Comparison of ENCODE assay signal across 14 cellular contexts in the genomic region with DNA sequence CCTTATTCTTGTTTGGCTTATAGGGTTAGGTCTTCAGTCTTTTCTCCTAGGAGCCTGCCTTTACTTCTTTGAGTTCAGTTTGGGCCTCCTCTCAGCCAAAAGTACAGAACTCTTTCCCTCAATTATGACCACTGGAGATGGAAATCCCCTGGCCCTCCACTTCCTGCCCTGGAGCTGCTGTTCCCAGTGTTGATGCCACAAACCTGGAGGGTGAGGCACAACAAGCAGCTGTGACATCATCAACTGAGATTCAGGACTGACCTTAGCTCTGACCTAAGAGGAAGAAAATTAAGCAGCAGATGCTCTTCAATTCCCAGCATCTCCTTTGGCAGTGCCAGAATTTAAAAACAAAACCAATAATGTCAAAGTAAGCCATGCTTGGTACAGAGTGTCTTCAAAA. TPM values are rescaled to one million over a fixed set of nuclear protein-coding genes. Genes with fewer than 3 reads are reported as not detected.
DNase-seq lines count a peak whose midpoint lies in the region; ATAC-seq, FAIRE-seq and TF ChIP-seq lines count a peak whose summit lies in the region.
"Had no signal": no experiment of that assay in that cellular context is flagged by ENCODE, and none has a peak within 500 bp of the region (broad histone marks: within the 10 kb centered on the region; RNA-seq: fewer than 3 reads in every experiment).

No MANE protein-coding gene starts in this region.

- H3K4me2 ChIP-seq in GM23338 (0 out of 2 replicates have a peak overlapping the region, but pooled peaks have one; percentile 91), astrocyte (ENCODE audit: low read length) (peak overlapping the region; percentile 96)

- H3K27me3 Mint-ChIP-seq in T-helper 2 cell treated with Interferon-gamma antibody and Interleukin-4, amounts not matched to agents 5 μg/mL and 100 μg/mL, for 36 hours (ENCODE audit: low read depth) = peaks cover 25% of the 10 kb centered on the region
- H3K27me3 Mint-ChIP-seq in GM23338 (ENCODE audit: insufficient read depth, low read depth, poor library complexity) (peaks cover 27% of the 10 kb centered on the region), astrocyte (ENCODE audit: low read depth, unreplicated experiment) (no peaks in the 10 kb centered on the region), nephron (ENCODE audit: low read depth) (peaks cover 36% of the 10 kb centered on the region), osteocyte (ENCODE audit: unreplicated experiment) (peaks cover 34% of the 10 kb centered on the region)

- H3K9me3 ChIP-seq in astrocyte (ENCODE audit: insufficient read depth, low read depth, low read length) = no peaks in the 10 kb centered on the region

- H3F3A ChIP-seq in GM23338 (replicated peaks; ENCODE audit: low read depth) = peaks cover 5% of the 10 kb centered on the region; the same call in 1 of the 2 replicates

- no peaks in the 10 kb centered on the region for H3K9me2 ChIP-seq in GM23338 (ENCODE audit: insufficient read depth)

- no peak for ATAC-seq in GM23338
- ATAC-seq: activated T-helper 17 cell treated with anti-CD3 and anti-CD28 coated beads, Interleukin-2, amount 50 U/mL, for 72 hours had no signal

- DNase-seq in T-helper 2 cell treated with Interferon-gamma antibody and Interleukin-4, amounts not matched to agents 5 μg/mL and 100 μg/mL, for 36 hours (ENCODE audit: low spot score) = no peak
- DNase-seq in T-helper 2 cell = no peak
- DNase-seq in GM23338 (ENCODE audit: low spot score) = no peak
- peak; percentile 33 for DNase-seq in astrocyte (ENCODE audit: low read depth)
- DNase-seq in HUDEP-2 (lab: John Stamatoyannopoulos, UW; ENCODE audit: unreplicated experiment in 76 of 76) = no peak
- no peak for DNase-seq in osteocyte (ENCODE audit: extremely low spot score, unreplicated experiment)
- DNase-seq in posterior vena cava (ENCODE audit: low spot score) = no peak
- DNase-seq: NCI-H345, SHP77 had no signal

- H3K36me3 Mint-ChIP-seq in T-helper 2 cell treated with Interferon-gamma antibody and Interleukin-4, amounts not matched to agents 5 μg/mL and 100 μg/mL, for 36 hours (ENCODE audit: low read depth) = peaks cover 4% of the 10 kb centered on the region
- H3K36me3 Mint-ChIP-seq in GM23338 (ENCODE audit: low read depth) (no peaks in the 10 kb centered on the region; the same call in 2 of the 3 replicates), astrocyte (ENCODE audit: low read depth, unreplicated experiment) (peaks cover 2% of the 10 kb centered on the region), nephron (ENCODE audit: low read depth) (no peaks in the 10 kb centered on the region), osteocyte (ENCODE audit: unreplicated experiment) (no peaks in the 10 kb centered on the region)

- no peak overlapping the region for H3K27ac ChIP-seq in GM23338 (ENCODE audit: low read depth)
- no peak overlapping the region for H3K27ac ChIP-seq in astrocyte (ENCODE audit: low read depth, low read length)
- H3K27ac ChIP-seq: WERI-Rb-1 had no signal

- intact Hi-C loops in posterior vena cava (cut with DNase I) = loop anchor here (5.0 to 10.0 kb wide), 5 partner anchors 90 to 360 kb away; no protein-coding TSS in a partner anchor

- no peak overlapping the region for H2AFZ ChIP-seq in GM23338
- no peak overlapping the region for H2AFZ ChIP-seq in astrocyte (ENCODE audit: low read depth, low read length)

- H3K79me2 ChIP-seq in GM23338 (replicated peaks; ENCODE audit: insufficient read depth) = peaks cover 57% of the 10 kb centered on the region
- peaks cover 72% of the 10 kb centered on the region for H3K79me2 ChIP-seq in astrocyte (ENCODE audit: insufficient read depth, low read length)

- peaks cover 32% of the 10 kb centered on the region for H3K27me3 ChIP-seq in GM23338 (ENCODE audit: insufficient read depth)
- H3K27me3 ChIP-seq in astrocyte (ENCODE audit: insufficient read depth, low read length) = peaks cover under 1% of the 10 kb centered on the region

- H3K4me3 Mint-ChIP-seq in T-helper 2 cell treated with Interferon-gamma antibody and Interleukin-4, amounts not matched to agents 5 μg/mL and 100 μg/mL, for 36 hours = peak overlapping the region; percentile 46
- H3K4me3 Mint-ChIP-seq in GM23338 (peak overlapping the region; percentile 25; the same call in 1 of the 3 replicates), astrocyte (ENCODE audit: unreplicated experiment) (peak overlapping the region; percentile 83), nephron (peak overlapping the region; percentile 56 to 96 (median 65)), osteocyte (ENCODE audit: unreplicated experiment) (no peak overlapping the region)
- H3K4me3 Mint-ChIP-seq: activated T-helper 17 cell treated with anti-CD3 and anti-CD28 coated beads, Interleukin-2, amount 50 U/mL, for 72 hours had no signal

- H4K20me1 ChIP-seq in GM23338 (replicated peaks; ENCODE audit: insufficient read depth) (peaks cover 18% of the 10 kb centered on the region; the same call in 1 of the 2 replicates), astrocyte (ENCODE audit: insufficient read depth, low read length) (peaks cover 63% of the 10 kb centered on the region)

- H3K36me3 ChIP-seq in GM23338 (ENCODE audit: insufficient read depth) = no peaks in the 10 kb centered on the region
- no peaks in the 10 kb centered on the region for H3K36me3 ChIP-seq in astrocyte (ENCODE audit: insufficient read depth, low read length)

- H3K4me3 ChIP-seq in GM23338 = no peak overlapping the region
- no peak overlapping the region for H3K4me3 ChIP-seq in astrocyte (ENCODE audit: insufficient read depth, low read depth, low read length)

- H3K4me1 ChIP-seq in GM23338 (ENCODE audit: insufficient read depth) (peaks cover 8% of the 10 kb centered on the region), astrocyte (ENCODE audit: insufficient read depth, low read length) (peaks cover 31% of the 10 kb centered on the region)

- no peak for TF ChIP-seq CTCF in GM23338 (conservative IDR thresholded peaks at IDR 0.05; ENCODE audit: low read depth in 2 of 2)
- no peak for TF ChIP-seq CTCF in astrocyte (IDR thresholded peaks at IDR 0.05; ENCODE audit: insufficient read depth, low read depth, low read length)
- TF ChIP-seq CTCF in nephron (IDR thresholded peaks at IDR 0.05; ENCODE audit: unreplicated experiment in 3 of 3) = no peak
- TF ChIP-seq CTCF in osteocyte (IDR thresholded peaks at IDR 0.05) = no peak

- no peak overlapping the region for H3K27ac Mint-ChIP-seq in T-helper 2 cell treated with Interferon-gamma antibody and Interleukin-4, amounts not matched to agents 5 μg/mL and 100 μg/mL, for 36 hours
- H3K27ac Mint-ChIP-seq in GM23338 = no peak overlapping the region
- H3K27ac Mint-ChIP-seq in astrocyte (ENCODE audit: unreplicated experiment) = peak overlapping the region; percentile 67
- H3K27ac Mint-ChIP-seq in nephron = no peak overlapping the region
- H3K27ac Mint-ChIP-seq in osteocyte (ENCODE audit: unreplicated experiment) = no peak overlapping the region
- H3K27ac Mint-ChIP-seq: activated T-helper 17 cell treated with anti-CD3 and anti-CD28 coated beads, Interleukin-2, amount 50 U/mL, for 72 hours had no signal

- H3K9ac ChIP-seq in astrocyte (ENCODE audit: low read length) = no peak overlapping the region

- peaks cover 34% of the 10 kb centered on the region for H3K4me1 Mint-ChIP-seq in T-helper 2 cell treated with Interferon-gamma antibody and Interleukin-4, amounts not matched to agents 5 μg/mL and 100 μg/mL, for 36 hours (ENCODE audit: low read depth)
- H3K4me1 Mint-ChIP-seq in GM23338 (peaks cover 23% of the 10 kb centered on the region), astrocyte (ENCODE audit: low read depth, unreplicated experiment) (peaks cover 20% of the 10 kb centered on the region), nephron (peaks cover 52% of the 10 kb centered on the region), osteocyte (ENCODE audit: unreplicated experiment) (peaks cover 15% of the 10 kb centered on the region)

- no peaks in the 10 kb centered on the region for H3K9me3 Mint-ChIP-seq in T-helper 2 cell treated with Interferon-gamma antibody and Interleukin-4, amounts not matched to agents 5 μg/mL and 100 μg/mL, for 36 hours
- no peaks in the 10 kb centered on the region for H3K9me3 Mint-ChIP-seq in GM23338
- no peaks in the 10 kb centered on the region for H3K9me3 Mint-ChIP-seq in astrocyte (ENCODE audit: unreplicated experiment)
- no peaks in the 10 kb centered on the region for H3K9me3 Mint-ChIP-seq in nephron
- H3K9me3 Mint-ChIP-seq in osteocyte (ENCODE audit: unreplicated experiment) = no peaks in the 10 kb centered on the region
- H3K9me3 Mint-ChIP-seq: activated T-helper 17 cell treated with anti-CD3 and anti-CD28 coated beads, Interleukin-2, amount 50 U/mL, for 72 hours had no signal

- FAIRE-seq in astrocyte (lab: Jason Lieb, UNC) = no peak
- FAIRE-seq: islet of Langerhans, urothelium cell line had no signal

TF ChIP-seq in GM23338, 12 proteins besides CTCF, POLR2A, EP300 and RAD21 (continues in another document):
- TF ChIP-seq ZNF114 (CRISPR knock-in tag; IDR thresholded peaks at IDR 0.05) (no peak), POLR2AphosphoS5 (IDR thresholded peaks at IDR 0.05; ENCODE audit: low read depth) (no peak), JUNB (IDR thresholded peaks at IDR 0.05; ENCODE audit: unreplicated experiment) (no peak), STAT1 (IDR thresholded peaks at IDR 0.05; ENCODE audit: unreplicated experiment) (no peak)
- TF ChIP-seq, protein P1, sequence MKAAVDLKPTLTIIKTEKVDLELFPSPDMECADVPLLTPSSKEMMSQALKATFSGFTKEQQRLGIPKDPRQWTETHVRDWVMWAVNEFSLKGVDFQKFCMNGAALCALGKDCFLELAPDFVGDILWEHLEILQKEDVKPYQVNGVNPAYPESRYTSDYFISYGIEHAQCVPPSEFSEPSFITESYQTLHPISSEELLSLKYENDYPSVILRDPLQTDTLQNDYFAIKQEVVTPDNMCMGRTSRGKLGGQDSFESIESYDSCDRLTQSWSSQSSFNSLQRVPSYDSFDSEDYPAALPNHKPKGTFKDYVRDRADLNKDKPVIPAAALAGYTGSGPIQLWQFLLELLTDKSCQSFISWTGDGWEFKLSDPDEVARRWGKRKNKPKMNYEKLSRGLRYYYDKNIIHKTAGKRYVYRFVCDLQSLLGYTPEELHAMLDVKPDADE (IDR thresholded peaks at IDR 0.05) = no peak

RNA-seq across cellular contexts. Expression of a gene that starts 3.0 kb away (rescaled TPM):
- total RNA-seq in GM23338 (2014; rRNA removed; shearing (Covaris generic)) = 9.9 and 12.1 TPM in 2 replicates
- 2.6 and 3.1 TPM in 2 replicates for polyA plus RNA-seq in GM23338 (2016; fragmentation: Nextera tagmentation; extraction: Ambion mirVana)
- 12.2 and 14.1 TPM in 2 replicates for total RNA-seq in astrocyte
- 0.73 and 0.89 TPM in 2 replicates for total RNA-seq in osteocyte
- 1 to 10 TPM; 8.6 to 8.7 TPM for total RNA-seq in posterior vena cava
